In genomic region chr1:53373246-53373645, GRCh38 we compare ENCODE assay signal across 17 cellular contexts. TPM values are rescaled to one million over a fixed set of nuclear protein-coding genes. Genes with fewer than 3 reads are reported as not detected.
A peak's percentile ranks its signal among the peaks of the same experiment; 100 is the strongest.
DNase-seq lines count a peak whose midpoint lies in the region; ATAC-seq and TF ChIP-seq lines count a peak whose summit lies in the region.
"Had no signal": no experiment of that assay in that cellular context is flagged by ENCODE, and none has a peak within 500 bp of the region (broad histone marks: within the 10 kb centered on the region; RNA-seq: fewer than 3 reads in every experiment).

No MANE protein-coding gene starts in this region.

- DNase-seq in cardiac septum (ENCODE audit: low spot score) (peak; percentile 31), Right ventricle myocardium superior (no peak), chondrocyte (ENCODE audit: low spot score) (peak; percentile 41), neuronal stem cell (ENCODE audit: low spot score) (no peak), ureter (ENCODE audit: low spot score) (peak; percentile 22)
- no peak for DNase-seq in activated CD4-positive, alpha-beta T cell treated with anti-CD3 and anti-CD28 coated beads for 4 hours
- DNase-seq: IMR-90, Kasumi-1, NCI-H1105, NCI-H1694, NCI-H2227 treated with DMSO at 0.1 percent for 48 hours, NCI-H524, PC-9 had no signal

- H4K8ac ChIP-seq in neuronal stem cell (ENCODE audit: low read depth, low read length), result no peak overlapping the region

- H3K18ac ChIP-seq in neuronal stem cell (ENCODE audit: low read length), result peak overlapping the region; percentile 11

- H3K23ac ChIP-seq in neuronal stem cell (ENCODE audit: low read depth, low read length, poor library complexity), result peak overlapping the region; percentile 6

- peaks cover 3% of the 10 kb centered on the region for H3K27me3 Mint-ChIP-seq in chondrocyte (ENCODE audit: low read depth)

- no peak for ATAC-seq in Right ventricle myocardium superior (ENCODE audit: poor library complexity)
- ATAC-seq in HG03196 (IDR thresholded peaks at IDR 0.05; ENCODE audit: unreplicated experiment), result no peak
- ATAC-seq in HG03521 (IDR thresholded peaks at IDR 0.05; ENCODE audit: unreplicated experiment), result no peak
- ATAC-seq: A549 had no signal

- no peak overlapping the region for H2AFZ ChIP-seq in neuronal stem cell (ENCODE audit: low read length)
- H2AFZ ChIP-seq: PC-9 had no signal

- H3K4me3 Mint-ChIP-seq in chondrocyte (ENCODE audit: unreplicated experiment), result no peak overlapping the region

- peaks cover 3% of the 10 kb centered on the region for H3K4me1 Mint-ChIP-seq in chondrocyte (ENCODE audit: low read depth)

- peak overlapping the region; percentile 68 for H2AK5ac ChIP-seq in neuronal stem cell (ENCODE audit: low read depth, low read length)

- intact Hi-C loops in cardiac septum (cut with DNase I) (no loop called here), Right ventricle myocardium superior (cut with DNase I) (no loop called here)

- H3K9me3 ChIP-seq in neuronal stem cell (replicated peaks in 1 of 2; ENCODE audit: control insufficient read depth in 2 of 2, insufficient read depth in 1 of 2, low read depth in 1 of 2, low read length in 2 of 2), result no peaks in the 10 kb centered on the region
- H3K9me3 ChIP-seq: A549 had no signal

- H3K27me3 ChIP-seq in neuronal stem cell (ENCODE audit: control insufficient read depth in 3 of 3, insufficient read depth in 3 of 3, low read depth in 1 of 3, low read length in 3 of 3), result peaks cover 0 to 48% (median 0%) of the 10 kb centered on the region in 3 experiments

- no peak overlapping the region for H4K91ac ChIP-seq in neuronal stem cell (ENCODE audit: low read depth, low read length, poor library complexity)

- H3K14ac ChIP-seq in neuronal stem cell (ENCODE audit: low read length), result peak overlapping the region; percentile 75

- no peak overlapping the region for H2BK120ac ChIP-seq in neuronal stem cell (ENCODE audit: low read depth, low read length)

- H3K4ac ChIP-seq in neuronal stem cell (ENCODE audit: low read length), result no peak overlapping the region

- no peaks in the 10 kb centered on the region for H3K36me3 ChIP-seq in neuronal stem cell (replicated peaks in 1 of 2; ENCODE audit: control insufficient read depth in 2 of 2, insufficient read depth in 2 of 2, low read length in 2 of 2)

- no peak overlapping the region for H3K4me2 ChIP-seq in neuronal stem cell (ENCODE audit: insufficient read depth, low read length, poor library complexity, severe bottlenecking)
- H3K4me2 ChIP-seq: A549, PC-9 had no signal

- no peaks in the 10 kb centered on the region for H3K79me1 ChIP-seq in neuronal stem cell (ENCODE audit: low read depth, low read length)

- H2BK12ac ChIP-seq in neuronal stem cell (ENCODE audit: low read length), result no peak overlapping the region

- no peak overlapping the region for H3K27ac ChIP-seq in neuronal stem cell (replicated peaks; ENCODE audit: low read length)
- H3K27ac ChIP-seq: A549, C4-2B, PC-9 had no signal

- no CpG with 5 or more reads among the region's 11 CpGs for WGBS in neuronal stem cell (ENCODE audit: extremely low coverage in 2 of 2, insufficient read length in 2 of 2, insufficient replicate concordance in 1 of 2), 2 donors

- H3K27ac Mint-ChIP-seq in chondrocyte (ENCODE audit: unreplicated experiment), result no peak overlapping the region

- H3K4me3 ChIP-seq in neuronal stem cell (ENCODE audit: low read length in 2 of 2), result no peak overlapping the region
- H3K4me3 ChIP-seq: A549, PC-9 had no signal

- no peak for TF ChIP-seq CTCF in chondrocyte (IDR thresholded peaks at IDR 0.05)

- H3K4me1 ChIP-seq in neuronal stem cell (ENCODE audit: control insufficient read depth in 2 of 2, insufficient read depth in 1 of 2, low read depth in 1 of 2, low read length in 2 of 2), result peaks cover 0 to 2% of the 10 kb centered on the region in 2 donors
- H3K4me1 ChIP-seq: A549 had no signal

- no peak overlapping the region for H2BK15ac ChIP-seq in neuronal stem cell (ENCODE audit: low read length)

- no peaks in the 10 kb centered on the region for H3K36me3 Mint-ChIP-seq in chondrocyte (ENCODE audit: low read depth)

- H3K9ac ChIP-seq in neuronal stem cell (ENCODE audit: low read depth, low read length, poor library complexity), result no peak overlapping the region

- no peak overlapping the region for H2BK5ac ChIP-seq in neuronal stem cell (ENCODE audit: low read length)

- H3K9me3 Mint-ChIP-seq in chondrocyte (ENCODE audit: low read depth), result no peaks in the 10 kb centered on the region

RNA-seq across cellular contexts. Expression of gene LRP8, which starts 45.4 kb away (rescaled TPM):
- 2.3 TPM for total RNA-seq in cardiac septum
- 1.5 TPM for total RNA-seq in Right ventricle myocardium superior
- total RNA-seq in chondrocyte, result 7.1 to 14.5 TPM (median 8.3 TPM) in 3 replicates
- polyA plus RNA-seq in neuronal stem cell (2013, experiment 1 of 2), result 23.6 TPM
- polyA plus RNA-seq in neuronal stem cell (2013, experiment 2 of 2), result 22.6 TPM
- total RNA-seq in ureter, result 11.3 TPM

Comparison
In these comparisons a context has a peak if more than half of its experiments do, and no peak if none do; other contexts are left out.
1. DNase-seq: peak in cardiac septum (single experiment), chondrocyte (single experiment) and ureter (single experiment); none in Right ventricle myocardium superior (single experiment), neuronal stem cell (single experiment) and activated CD4-positive, alpha-beta T cell treated with anti-CD3 and anti-CD28 coated beads for 4 hours (0 of 2).